ENCODE assay signal across 8 cellular contexts in the genomic region with DNA sequence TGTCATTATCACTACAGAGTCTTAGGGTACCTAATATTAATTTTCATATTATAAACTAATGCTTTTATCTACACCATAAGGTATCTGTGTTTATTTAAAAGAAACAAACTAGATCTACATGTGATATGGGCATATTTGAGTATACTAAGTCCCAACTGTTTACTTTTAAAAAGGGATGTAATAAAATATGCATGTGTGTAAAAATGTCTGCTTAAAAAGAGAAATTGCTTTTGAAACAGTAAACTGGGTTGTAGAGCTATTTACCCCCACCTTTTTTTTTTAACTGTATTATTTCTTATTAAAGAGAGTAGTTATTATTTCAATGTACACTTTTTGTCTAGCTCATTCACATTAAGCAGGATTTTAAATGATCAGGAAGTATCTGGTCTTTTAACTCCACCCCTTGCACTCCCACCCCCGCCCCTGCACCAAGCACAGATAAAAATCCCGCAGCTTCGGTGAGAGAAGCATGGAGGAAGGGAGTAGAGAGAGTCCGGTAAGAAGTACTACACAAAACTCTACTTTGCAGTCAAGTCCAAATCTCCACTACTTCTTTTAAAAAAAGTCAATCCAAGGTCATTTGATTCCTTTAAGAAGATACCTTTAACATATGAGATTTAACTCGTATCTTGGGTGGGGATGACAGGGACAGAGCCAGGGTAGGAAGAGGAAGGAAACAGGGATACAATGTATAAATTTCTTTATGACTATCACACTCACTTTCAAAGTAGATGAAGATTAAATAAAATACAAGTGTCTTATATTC.
A peak's percentile ranks its signal among the peaks of the same experiment; 100 is the strongest.
DNase-seq lines count a peak whose midpoint lies in the region; ATAC-seq and TF ChIP-seq lines count a peak whose summit lies in the region.

No MANE protein-coding gene starts in this region.

- H3K27ac Mint-ChIP-seq in T-helper 17 cell: peak overlapping the region; percentile 97

- H3K27me3 Mint-ChIP-seq in T-helper 17 cell: no peaks in the 10 kb centered on the region

- DNase-seq in EL (peak; percentile 75), T-helper 17 cell (peak in 1 of 3 donors; percentile 29), dorsolateral prefrontal cortex (no peak), thoracic aorta (ENCODE audit: low spot score) (no peak), amniotic stem cell (lab: John Stamatoyannopoulos, UW) (no peak)
- DNase-seq in Jurkat, Clone E6-1 (ENCODE audit: low read depth, low spot score): peak; percentile 63

- WGBS in mesodermal cell (ENCODE audit: insufficient coverage in 2 of 2), 2 experiments: no CpG with 5 or more reads among the region's 5 CpGs

- no peaks in the 10 kb centered on the region for H3K9me3 ChIP-seq in T-helper 17 cell (ENCODE audit: control insufficient read depth, low read length, poor library complexity, severe bottlenecking)
- H3K9me3 ChIP-seq in mesodermal cell (ENCODE audit: control insufficient read depth, low read length): no peaks in the 10 kb centered on the region
- H3K9me3 ChIP-seq in thoracic aorta: no peaks in the 10 kb centered on the region

- ATAC-seq in T-helper 17 cell (no peak), thoracic aorta (ENCODE audit: insufficient number of reproducible peaks, low FRiP score, low read depth) (no peak), esophagus mucosa (no peak)

- H3K4me1 Mint-ChIP-seq in T-helper 17 cell: peaks cover 21% of the 10 kb centered on the region

- TF ChIP-seq CTCF in dorsolateral prefrontal cortex (IDR thresholded peaks at IDR 0.05 in 54 of 56, conservative IDR thresholded peaks at IDR 0.05 in 2 of 56; ENCODE audit: low read depth in 1 of 56, partially characterized antibody in 56 of 56) (no peak), thoracic aorta (IDR thresholded peaks at IDR 0.05) (no peak)

- H3K4me1 ChIP-seq in mesodermal cell (ENCODE audit: control insufficient read depth, insufficient read depth, low read length, poor library complexity, severe bottlenecking) (no peaks in the 10 kb centered on the region), thoracic aorta (ENCODE audit: control insufficient read depth in 1 of 2, low read depth in 2 of 2) (peaks cover 39 to 41% of the 10 kb centered on the region in 2 donors)

- H3K27me3 ChIP-seq in dorsolateral prefrontal cortex: no peaks in the 10 kb centered on the region
- H3K27me3 ChIP-seq in thoracic aorta (replicated peaks; ENCODE audit: insufficient read depth): no peaks in the 10 kb centered on the region

- H3K36me3 Mint-ChIP-seq in T-helper 17 cell (ENCODE audit: low read depth): peaks cover 5% of the 10 kb centered on the region

- H3K36me3 ChIP-seq in mesodermal cell (ENCODE audit: control insufficient read depth, insufficient read depth, low read length) (peaks cover 21% of the 10 kb centered on the region), thoracic aorta (no peaks in the 10 kb centered on the region)

- intact Hi-C loops in dorsolateral prefrontal cortex (cut with DNase I): loop anchor here (5.0 to 10.0 kb wide), 4 partner anchors 60 to 362 kb away; a partner anchor contains a TSS

- peak overlapping the region; percentile 55 for H3K4me3 ChIP-seq in Jurkat, Clone E6-1 (ENCODE audit: low read length)
- H3K4me3 ChIP-seq in dorsolateral prefrontal cortex (peak overlapping the region; percentile 14 to 76 (median 60)), mesodermal cell (ENCODE audit: extremely low read depth, insufficient read depth, low read length, poor library complexity, severe bottlenecking) (peak overlapping the region; percentile 62), thoracic aorta (peak overlapping the region; percentile 84)

- peak overlapping the region in 56 of 59 donors; percentile 9 to 97 (median 92) for H3K27ac ChIP-seq in dorsolateral prefrontal cortex
- peak overlapping the region; percentile 75 for H3K27ac ChIP-seq in mesodermal cell (ENCODE audit: low read depth, low read length, severe bottlenecking)
- peak overlapping the region; percentile 82 to 93 for H3K27ac ChIP-seq in thoracic aorta

- peak overlapping the region; percentile 96 for H3K4me3 Mint-ChIP-seq in T-helper 17 cell

Comparison
In these comparisons a context has a peak if more than half of its experiments do, and no peak if none do; other contexts are left out.
1. DNase-seq: peak in EL (single experiment) and Jurkat, Clone E6-1 (single experiment); none in dorsolateral prefrontal cortex (0 of 10), thoracic aorta (single experiment) and amniotic stem cell (single experiment).
2. Peak in every context shown above with its lines, with median percentiles within 50 percentile points of each other: H3K4me3 ChIP-seq and H3K27ac ChIP-seq.